16 cellular contexts compared by ENCODE assay signal in the genomic region with DNA sequence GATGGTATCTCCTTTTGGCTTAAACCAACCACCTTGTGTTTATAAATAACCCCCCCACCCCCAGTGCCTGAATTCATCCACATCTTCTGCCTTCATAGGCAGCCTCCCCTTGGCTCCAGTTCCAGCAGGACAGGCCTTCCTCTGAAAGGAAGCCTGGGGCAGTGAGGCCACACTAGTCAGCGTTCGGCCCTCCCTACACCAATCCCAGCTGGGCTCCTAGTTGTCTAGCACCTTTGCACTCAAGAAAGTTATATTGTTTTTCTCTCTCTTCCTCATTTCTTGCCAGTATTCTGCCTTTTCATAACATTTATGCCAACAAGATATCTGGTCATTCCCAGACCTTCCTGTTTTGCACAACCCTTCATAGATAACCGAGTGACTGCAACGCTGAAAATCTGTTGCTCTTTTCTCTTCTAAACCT.
DNase-seq lines count a peak whose midpoint lies in the region; ATAC-seq and TF ChIP-seq lines count a peak whose summit lies in the region.
"Had no signal": no experiment of that assay in that cellular context is flagged by ENCODE, and none has a peak within 500 bp of the region (broad histone marks: within the 10 kb centered on the region; RNA-seq: fewer than 3 reads in every experiment).

No MANE protein-coding gene starts in this region.

- no peaks in the 10 kb centered on the region for H3K9me3 Mint-ChIP-seq in CD4-positive, CD25-positive, alpha-beta regulatory T cell
- H3K9me3 Mint-ChIP-seq in endothelial cell (ENCODE audit: unreplicated experiment): no peaks in the 10 kb centered on the region
- H3K9me3 Mint-ChIP-seq: stimulated activated naive B cell treated with anti-CD40 and anti-IgM and Interleukin-4, amounts not matched to agents 10 μg/mL and 1 μg/mL and 100 μg/mL, for 72 hours had no signal

- DNase-seq in CD4-positive, CD25-positive, alpha-beta regulatory T cell: no peak
- DNase-seq in OCI-LY7 (ENCODE audit: low spot score) (no peak), endothelial cell (ENCODE audit: low spot score) (no peak), iPS-NIHi11 (ENCODE audit: low spot score) (no peak), NCI-H2171 treated with DMSO at 0.1 percent for 48 hours (lab: John Stamatoyannopoulos, UW) (no peak), activated T-cell treated with anti-CD3 and anti-CD28 coated beads for 4 hours (no peak)
- DNase-seq: activated CD4-positive, alpha-beta T cell treated with anti-CD3 and anti-CD28 coated beads for 1 hour; activated T-cell treated with anti-CD3 and anti-CD28 coated beads, Interleukin-2, amount 50 U/mL, for 1 hour; head of caudate nucleus; mesenchymal stem cell; posterior cingulate gyrus; stimulated activated CD4-positive, alpha-beta T cell treated with anti-CD3 and anti-CD28 coated beads, Interleukin-2, amount 100 ng/mL, for 48 hours; stimulated activated naive B cell treated with anti-CD40 and anti-IgM and Interleukin-4, amounts not matched to agents 10 μg/mL and 1 μg/mL and 100 μg/mL, for 72 hours had no signal

- H4K20me1 ChIP-seq in OCI-LY7 (ENCODE audit: insufficient read depth, low read length): no peaks in the 10 kb centered on the region

- POLR2A ChIA-PET in OCI-LY7 (lab: Charles Lee): interaction anchor here (0.5 to 1.1 kb wide), 2 partner anchors 25 to 1239 kb away, joined by 3 read pairs; no protein-coding TSS in a partner anchor

- peaks cover 0 to 12% (median 9%) of the 10 kb centered on the region in 4 donors for H3K4me1 Mint-ChIP-seq in CD4-positive, CD25-positive, alpha-beta regulatory T cell
- H3K4me1 Mint-ChIP-seq in endothelial cell (ENCODE audit: unreplicated experiment): peaks cover 34% of the 10 kb centered on the region

- H3K27ac Mint-ChIP-seq in CD4-positive, CD25-positive, alpha-beta regulatory T cell: peak overlapping the region; percentile 2 to 73 (median 64)
- peak overlapping the region; percentile 5 for H3K27ac Mint-ChIP-seq in endothelial cell (ENCODE audit: unreplicated experiment)
- H3K27ac Mint-ChIP-seq: stimulated activated naive B cell treated with anti-CD40 and anti-IgM and Interleukin-4, amounts not matched to agents 10 μg/mL and 1 μg/mL and 100 μg/mL, for 72 hours had no signal

- no peak for ATAC-seq in CD4-positive, CD25-positive, alpha-beta regulatory T cell (ENCODE audit: low read depth in 2 of 2)
- ATAC-seq in GM21423 (IDR thresholded peaks at IDR 0.05; ENCODE audit: unreplicated experiment): no peak
- ATAC-seq: SK-N-SH treated with all-trans-retinoic acid at 6 μM for 48 hours; stimulated activated naive B cell treated with anti-CD40 and anti-IgM and Interleukin-4, amounts not matched to agents 10 μg/mL and 1 μg/mL and 100 μg/mL, for 72 hours had no signal

- no peak for TF ChIP-seq CTCF in OCI-LY7 (conservative IDR thresholded peaks at IDR 0.05; ENCODE audit: low read length)
- TF ChIP-seq CTCF in endothelial cell (IDR thresholded peaks at IDR 0.05; ENCODE audit: unreplicated experiment): no peak
- TF ChIP-seq CTCF in neutrophil (IDR thresholded peaks at IDR 0.05): no peak

- peaks cover 43% of the 10 kb centered on the region for H3K36me3 ChIP-seq in CD4-positive, CD25-positive, alpha-beta regulatory T cell (ENCODE audit: control insufficient read depth, insufficient read depth, low read length)
- H3K36me3 ChIP-seq in OCI-LY7 (ENCODE audit: insufficient read depth, low read length) (peaks cover 44% of the 10 kb centered on the region), neutrophil (peaks cover 17% of the 10 kb centered on the region)

- CTCF ChIA-PET in OCI-LY7 (lab: Charles Lee; ENCODE audit: unreplicated experiment): no interaction called here

- intact Hi-C loops in OCI-LY7 (cut with micrococcal nuclease; ENCODE audit: unreplicated experiment): no loop called here

- no peaks in the 10 kb centered on the region for H3K9me2 ChIP-seq in OCI-LY7 (ENCODE audit: insufficient read depth, low read length)

- H3K79me2 ChIP-seq in OCI-LY7 (ENCODE audit: insufficient read depth, low read depth, low read length): no peaks in the 10 kb centered on the region

- no peak overlapping the region for H3K27ac ChIP-seq in CD4-positive, CD25-positive, alpha-beta regulatory T cell (ENCODE audit: insufficient read depth, low read length, poor library complexity, severe bottlenecking)
- H3K27ac ChIP-seq in OCI-LY7 (ENCODE audit: low read depth, low read length, poor library complexity, severe bottlenecking): no peak overlapping the region
- H3K27ac ChIP-seq in neutrophil: peak overlapping the region; percentile 91

- no peak overlapping the region for H3K4me2 ChIP-seq in OCI-LY7 (ENCODE audit: low read length)

- H3K4me3 ChIP-seq in CD4-positive, CD25-positive, alpha-beta regulatory T cell (ENCODE audit: low read depth, low read length): no peak overlapping the region
- H3K4me3 ChIP-seq in OCI-LY7 (ENCODE audit: low read depth, low read length, poor library complexity, severe bottlenecking) (no peak overlapping the region), neutrophil (ENCODE audit: low read depth in 1 of 2, low read length in 1 of 2) (no peak overlapping the region)

- TSS peak; percentile 57 for BruUV-seq in OCI-LY7 (replicated peaks; lab: Mats Ljungman, UMichigan)

- no peaks in the 10 kb centered on the region for H3K9me3 ChIP-seq in CD4-positive, CD25-positive, alpha-beta regulatory T cell (ENCODE audit: control insufficient read depth in 2 of 2, low read length in 2 of 2)
- H3K9me3 ChIP-seq in OCI-LY7 (ENCODE audit: low read length) (no peaks in the 10 kb centered on the region), neutrophil (no peaks in the 10 kb centered on the region)

- no peak overlapping the region for H3K4me3 Mint-ChIP-seq in CD4-positive, CD25-positive, alpha-beta regulatory T cell
- H3K4me3 Mint-ChIP-seq in endothelial cell (ENCODE audit: unreplicated experiment): peak overlapping the region; percentile 13
- H3K4me3 Mint-ChIP-seq: stimulated activated naive B cell treated with anti-CD40 and anti-IgM and Interleukin-4, amounts not matched to agents 10 μg/mL and 1 μg/mL and 100 μg/mL, for 72 hours had no signal

- no peaks in the 10 kb centered on the region for H3K27me3 ChIP-seq in CD4-positive, CD25-positive, alpha-beta regulatory T cell (ENCODE audit: control insufficient read depth, insufficient read depth, low read length)
- no peaks in the 10 kb centered on the region for H3K27me3 ChIP-seq in neutrophil

- H3K27me3 Mint-ChIP-seq in CD4-positive, CD25-positive, alpha-beta regulatory T cell: no peaks in the 10 kb centered on the region
- H3K27me3 Mint-ChIP-seq in endothelial cell (ENCODE audit: unreplicated experiment): no peaks in the 10 kb centered on the region
- H3K27me3 Mint-ChIP-seq: stimulated activated naive B cell treated with anti-CD40 and anti-IgM and Interleukin-4, amounts not matched to agents 10 μg/mL and 1 μg/mL and 100 μg/mL, for 72 hours had no signal

- H3K36me3 Mint-ChIP-seq in CD4-positive, CD25-positive, alpha-beta regulatory T cell: peaks cover 24% of the 10 kb centered on the region
- peaks cover 34% of the 10 kb centered on the region for H3K36me3 Mint-ChIP-seq in endothelial cell (ENCODE audit: low read depth, unreplicated experiment)

- no peak overlapping the region for H2AFZ ChIP-seq in OCI-LY7 (ENCODE audit: low read length)

- no peaks in the 10 kb centered on the region for H3K4me1 ChIP-seq in CD4-positive, CD25-positive, alpha-beta regulatory T cell (ENCODE audit: control insufficient read depth, insufficient read depth, low read length, poor library complexity, severe bottlenecking)
- H3K4me1 ChIP-seq in OCI-LY7 (ENCODE audit: insufficient read depth, low read length, poor library complexity, severe bottlenecking) (peaks cover 15% of the 10 kb centered on the region), neutrophil (ENCODE audit: control insufficient read depth in 1 of 2, insufficient read depth in 1 of 2, low read depth in 1 of 2, low read length in 1 of 2) (peaks cover 73 to 75% of the 10 kb centered on the region in 2 experiments)
